In the genomic region with DNA sequence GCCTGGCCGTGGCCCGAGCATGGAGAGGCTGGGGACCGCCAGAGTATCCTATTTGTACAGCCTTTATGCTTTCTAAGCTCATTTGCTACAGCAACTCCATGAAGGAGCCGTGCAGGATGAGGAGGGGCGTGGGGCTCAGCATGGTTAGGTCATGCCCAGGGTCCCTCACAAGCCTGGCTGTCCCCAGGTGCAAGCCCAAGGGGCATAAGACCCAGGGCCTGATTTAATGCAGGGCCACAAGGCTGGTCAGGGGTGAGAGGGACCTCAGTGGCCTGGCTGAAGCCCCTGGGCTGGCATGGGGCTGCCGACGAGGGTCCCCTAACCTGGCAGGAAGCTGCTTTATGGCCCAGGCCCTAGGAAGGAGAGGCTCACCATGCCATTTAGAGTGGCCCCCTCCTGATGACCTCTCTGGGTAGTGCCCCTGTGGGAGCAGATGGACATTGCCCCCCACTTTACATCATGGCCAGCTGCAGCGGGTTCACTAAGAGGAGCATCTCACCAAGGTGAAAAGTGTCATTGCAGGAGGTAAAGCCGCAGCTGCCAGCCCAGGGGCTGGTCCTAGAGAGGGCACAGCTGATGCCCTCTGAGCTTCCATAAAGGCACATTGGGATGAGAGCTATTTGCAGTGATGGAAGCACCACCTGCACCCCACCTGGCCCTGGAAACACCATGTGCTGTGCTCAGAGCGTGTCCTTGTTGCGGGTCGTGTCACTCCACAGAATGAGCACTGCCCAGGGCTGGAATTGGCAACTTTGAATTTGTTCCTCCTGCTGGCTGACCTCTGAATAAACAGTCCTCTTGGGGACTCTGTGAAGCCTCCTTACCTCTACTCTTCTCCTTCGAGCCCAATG, we compare ENCODE assay signal across 1 cellular context.
TF ChIP-seq lines count a peak whose summit lies in the region.

No MANE protein-coding gene starts in this region.

TF ChIP-seq in GM23338, 12 proteins besides CTCF, POLR2A, EP300 and RAD21 (continued from another document):
- TF ChIP-seq, protein P1, sequence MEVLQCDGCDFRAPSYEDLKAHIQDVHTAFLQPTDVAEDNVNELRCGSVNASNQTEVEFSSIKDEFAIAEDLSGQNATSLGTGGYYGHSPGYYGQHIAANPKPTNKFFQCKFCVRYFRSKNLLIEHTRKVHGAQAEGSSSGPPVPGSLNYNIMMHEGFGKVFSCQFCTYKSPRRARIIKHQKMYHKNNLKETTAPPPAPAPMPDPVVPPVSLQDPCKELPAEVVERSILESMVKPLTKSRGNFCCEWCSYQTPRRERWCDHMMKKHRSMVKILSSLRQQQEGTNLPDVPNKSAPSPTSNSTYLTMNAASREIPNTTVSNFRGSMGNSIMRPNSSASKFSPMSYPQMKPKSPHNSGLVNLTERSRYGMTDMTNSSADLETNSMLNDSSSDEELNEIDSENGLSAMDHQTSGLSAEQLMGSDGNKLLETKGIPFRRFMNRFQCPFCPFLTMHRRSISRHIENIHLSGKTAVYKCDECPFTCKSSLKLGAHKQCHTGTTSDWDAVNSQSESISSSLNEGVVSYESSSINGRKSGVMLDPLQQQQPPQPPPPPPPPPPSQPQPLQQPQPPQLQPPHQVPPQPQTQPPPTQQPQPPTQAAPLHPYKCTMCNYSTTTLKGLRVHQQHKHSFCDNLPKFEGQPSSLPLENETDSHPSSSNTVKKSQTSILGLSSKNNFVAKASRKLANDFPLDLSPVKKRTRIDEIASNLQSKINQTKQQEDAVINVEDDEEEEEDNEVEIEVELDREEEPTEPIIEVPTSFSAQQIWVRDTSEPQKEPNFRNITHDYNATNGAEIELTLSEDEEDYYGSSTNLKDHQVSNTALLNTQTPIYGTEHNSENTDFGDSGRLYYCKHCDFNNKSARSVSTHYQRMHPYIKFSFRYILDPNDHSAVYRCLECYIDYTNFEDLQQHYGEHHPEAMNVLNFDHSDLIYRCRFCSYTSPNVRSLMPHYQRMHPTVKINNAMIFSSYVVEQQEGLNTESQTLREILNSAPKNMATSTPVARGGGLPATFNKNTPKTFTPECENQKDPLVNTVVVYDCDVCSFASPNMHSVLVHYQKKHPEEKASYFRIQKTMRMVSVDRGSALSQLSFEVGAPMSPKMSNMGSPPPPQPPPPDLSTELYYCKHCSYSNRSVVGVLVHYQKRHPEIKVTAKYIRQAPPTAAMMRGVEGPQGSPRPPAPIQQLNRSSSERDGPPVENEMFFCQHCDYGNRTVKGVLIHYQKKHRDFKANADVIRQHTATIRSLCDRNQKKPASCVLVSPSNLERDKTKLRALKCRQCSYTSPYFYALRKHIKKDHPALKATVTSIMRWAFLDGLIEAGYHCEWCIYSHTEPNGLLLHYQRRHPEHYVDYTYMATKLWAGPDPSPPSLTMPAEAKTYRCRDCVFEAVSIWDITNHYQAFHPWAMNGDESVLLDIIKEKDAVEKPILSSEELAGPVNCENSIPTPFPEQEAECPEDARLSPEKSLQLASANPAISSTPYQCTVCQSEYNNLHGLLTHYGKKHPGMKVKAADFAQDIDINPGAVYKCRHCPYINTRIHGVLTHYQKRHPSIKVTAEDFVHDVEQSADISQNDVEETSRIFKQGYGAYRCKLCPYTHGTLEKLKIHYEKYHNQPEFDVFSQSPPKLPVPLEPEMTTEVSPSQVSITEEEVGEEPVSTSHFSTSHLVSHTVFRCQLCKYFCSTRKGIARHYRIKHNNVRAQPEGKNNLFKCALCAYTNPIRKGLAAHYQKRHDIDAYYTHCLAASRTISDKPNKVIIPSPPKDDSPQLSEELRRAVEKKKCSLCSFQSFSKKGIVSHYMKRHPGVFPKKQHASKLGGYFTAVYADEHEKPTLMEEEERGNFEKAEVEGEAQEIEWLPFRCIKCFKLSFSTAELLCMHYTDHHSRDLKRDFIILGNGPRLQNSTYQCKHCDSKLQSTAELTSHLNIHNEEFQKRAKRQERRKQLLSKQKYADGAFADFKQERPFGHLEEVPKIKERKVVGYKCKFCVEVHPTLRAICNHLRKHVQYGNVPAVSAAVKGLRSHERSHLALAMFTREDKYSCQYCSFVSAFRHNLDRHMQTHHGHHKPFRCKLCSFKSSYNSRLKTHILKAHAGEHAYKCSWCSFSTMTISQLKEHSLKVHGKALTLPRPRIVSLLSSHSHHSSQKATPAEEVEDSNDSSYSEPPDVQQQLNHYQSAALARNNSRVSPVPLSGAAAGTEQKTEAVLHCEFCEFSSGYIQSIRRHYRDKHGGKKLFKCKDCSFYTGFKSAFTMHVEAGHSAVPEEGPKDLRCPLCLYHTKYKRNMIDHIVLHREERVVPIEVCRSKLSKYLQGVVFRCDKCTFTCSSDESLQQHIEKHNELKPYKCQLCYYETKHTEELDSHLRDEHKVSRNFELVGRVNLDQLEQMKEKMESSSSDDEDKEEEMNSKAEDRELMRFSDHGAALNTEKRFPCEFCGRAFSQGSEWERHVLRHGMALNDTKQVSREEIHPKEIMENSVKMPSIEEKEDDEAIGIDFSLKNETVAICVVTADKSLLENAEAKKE (CRISPR knock-in tag; IDR thresholded peaks at IDR 0.05): no peak
TF ChIP-seq in GM23338: peak in this region for 0.
